ENCODE assay signal across 21 cellular contexts in the genomic region with DNA sequence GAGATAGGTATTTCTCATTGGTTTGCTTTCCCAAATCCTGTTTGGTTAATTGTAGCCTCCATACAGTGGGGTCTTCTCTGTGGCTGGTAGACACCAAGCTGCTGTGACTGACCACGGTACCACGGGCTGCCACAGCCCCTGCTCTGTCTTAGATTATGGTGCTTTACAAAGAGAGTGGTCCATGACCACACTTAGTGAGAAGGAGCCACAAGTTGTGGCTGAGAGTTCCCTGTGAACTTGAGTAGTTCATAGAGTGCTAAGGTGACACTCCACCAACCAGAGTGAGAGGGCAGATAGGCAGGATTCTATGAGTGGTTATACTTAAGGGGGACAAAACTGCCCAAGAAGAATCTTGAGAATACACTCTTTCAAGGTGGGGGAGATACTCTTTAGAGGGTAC. TPM values are rescaled to one million over a fixed set of nuclear protein-coding genes. Genes with fewer than 3 reads are reported as not detected.
DNase-seq lines count a peak whose midpoint lies in the region; ATAC-seq and TF ChIP-seq lines count a peak whose summit lies in the region.
"Had no signal": no experiment of that assay in that cellular context is flagged by ENCODE, and none has a peak within 500 bp of the region (broad histone marks: within the 10 kb centered on the region; RNA-seq: fewer than 3 reads in every experiment).

No MANE protein-coding gene starts in this region.

- peak overlapping the region; percentile 62 for H3K27ac Mint-ChIP-seq in activated CD8-positive, alpha-beta T cell treated with anti-CD3 and anti-CD28 coated beads, Interleukin-2, amount 10 ng/mL, durations not matched to agents 7 days and 5 days
- H3K27ac Mint-ChIP-seq in activated CD8-positive, alpha-beta T cell treated with anti-CD3 and anti-CD28 coated beads for 36 hours: no peak overlapping the region
- H3K27ac Mint-ChIP-seq in T-helper 17 cell: peak overlapping the region; percentile 60
- H3K27ac Mint-ChIP-seq in effector memory CD8-positive, alpha-beta T cell: peak overlapping the region; percentile 6 to 86
- H3K27ac Mint-ChIP-seq in activated T-helper 17 cell treated with anti-CD3 and anti-CD28 coated beads, Interleukin-2, amount 50 U/mL, for 72 hours: no peak overlapping the region
- H3K27ac Mint-ChIP-seq: GM23338 had no signal

- CTCF ChIA-PET in activated CD8-positive, alpha-beta T cell treated with anti-CD3 and anti-CD28 coated beads, Interleukin-2, amount 10 ng/mL, durations not matched to agents 7 days and 5 days (lab: Charles Lee): interaction anchor here (1.0 to 1.5 kb wide), 2 partner anchors 128 to 517 kb away, joined by 3 to 5 read pairs; no protein-coding TSS in a partner anchor
- CTCF ChIA-PET in activated CD8-positive, alpha-beta T cell treated with anti-CD3 and anti-CD28 coated beads for 36 hours (lab: Charles Lee): interaction anchor here (0.8 to 1.3 kb wide), 3 partner anchors 14 to 128 kb away, joined by 3 to 4 read pairs (median 4); no protein-coding TSS in a partner anchor

- TF ChIP-seq CTCF in activated CD8-positive, alpha-beta T cell treated with anti-CD3 and anti-CD28 coated beads for 36 hours (IDR thresholded peaks at IDR 0.05): no peak

- H3K4me1 ChIP-seq in skeletal muscle tissue (ENCODE audit: control insufficient read depth in 3 of 3, insufficient read depth in 3 of 3, low read length in 3 of 3) (peaks cover 30 to 48% (median 46%) of the 10 kb centered on the region in 3 donors), aorta (ENCODE audit: control insufficient read depth in 1 of 2, insufficient read depth in 2 of 2, low read length in 2 of 2) (peaks cover 0 to 2% of the 10 kb centered on the region in 2 donors)

- DNase-seq in activated CD8-positive, alpha-beta T cell treated with anti-CD3 and anti-CD28 coated beads, Interleukin-2, amount 10 ng/mL, durations not matched to agents 7 days and 5 days: no peak
- DNase-seq in activated CD8-positive, alpha-beta T cell treated with anti-CD3 and anti-CD28 coated beads for 36 hours: no peak
- DNase-seq in T-helper 17 cell (no peak), aorta (no peak)
- no peak for DNase-seq in effector memory CD8-positive, alpha-beta T cell
- DNase-seq: AML-193; DMS79; HCEC 1CT; NCI-H1105; NCI-H1694; NCI-H2081 treated with DMSO at 0.1 percent for 48 hours; NCI-H748 treated with DMSO at 0.1 percent for 48 hours; NK-92 treated with Interleukin-12 subunit alpha and Interleukin-12 subunit beta, amount 100 ng/mL, for 24 hours; Right ventricle myocardium superior had no signal

- no peak overlapping the region for H3K4me3 Mint-ChIP-seq in activated CD8-positive, alpha-beta T cell treated with anti-CD3 and anti-CD28 coated beads, Interleukin-2, amount 10 ng/mL, durations not matched to agents 7 days and 5 days
- no peak overlapping the region for H3K4me3 Mint-ChIP-seq in activated CD8-positive, alpha-beta T cell treated with anti-CD3 and anti-CD28 coated beads for 36 hours
- H3K4me3 Mint-ChIP-seq in T-helper 17 cell: no peak overlapping the region
- no peak overlapping the region for H3K4me3 Mint-ChIP-seq in effector memory CD8-positive, alpha-beta T cell
- no peak overlapping the region for H3K4me3 Mint-ChIP-seq in activated T-helper 17 cell treated with anti-CD3 and anti-CD28 coated beads, Interleukin-2, amount 50 U/mL, for 72 hours
- H3K4me3 Mint-ChIP-seq: GM23338 had no signal

- H3K36me3 ChIP-seq in skeletal muscle tissue (ENCODE audit: control insufficient read depth in 3 of 3, insufficient read depth in 3 of 3, low read length in 3 of 3) (peaks cover 23 to 37% (median 28%) of the 10 kb centered on the region in 3 donors), aorta (ENCODE audit: control insufficient read depth in 1 of 2, insufficient read depth in 2 of 2, low read length in 1 of 2) (peaks cover 7 to 16% of the 10 kb centered on the region in 2 donors)

- H3K27ac ChIP-seq in skeletal muscle tissue (ENCODE audit: low read depth, low read length) (peak overlapping the region; percentile 22), aorta (ENCODE audit: low read depth in 1 of 2, low read length in 2 of 2) (no peak overlapping the region)
- H3K27ac ChIP-seq: 22Rv1, C4-2B had no signal

- intact Hi-C loops in activated CD8-positive, alpha-beta T cell treated with anti-CD3 and anti-CD28 coated beads for 36 hours (cut with micrococcal nuclease): no loop called here
- intact Hi-C loops in aorta (cut with DNase I): no loop called here

- peak overlapping the region in 1 of 3 donors; percentile 20 for H3K9ac ChIP-seq in skeletal muscle tissue (ENCODE audit: low read depth in 1 of 3, low read length in 3 of 3)

- H3K9me3 Mint-ChIP-seq in activated CD8-positive, alpha-beta T cell treated with anti-CD3 and anti-CD28 coated beads, Interleukin-2, amount 10 ng/mL, durations not matched to agents 7 days and 5 days (ENCODE audit: insufficient read depth): no peaks in the 10 kb centered on the region
- H3K9me3 Mint-ChIP-seq in activated CD8-positive, alpha-beta T cell treated with anti-CD3 and anti-CD28 coated beads for 36 hours: no peaks in the 10 kb centered on the region
- no peaks in the 10 kb centered on the region for H3K9me3 Mint-ChIP-seq in effector memory CD8-positive, alpha-beta T cell
- no peaks in the 10 kb centered on the region for H3K9me3 Mint-ChIP-seq in activated T-helper 17 cell treated with anti-CD3 and anti-CD28 coated beads, Interleukin-2, amount 50 U/mL, for 72 hours
- H3K9me3 Mint-ChIP-seq: GM23338 had no signal

- H3K4me3 ChIP-seq in skeletal muscle tissue (ENCODE audit: low read length in 3 of 3) (peak overlapping the region in 1 of 3 donors; percentile 15), aorta (ENCODE audit: low read length in 2 of 2) (no peak overlapping the region)
- H3K4me3 ChIP-seq: GM23338, K562 had no signal

- H3K27me3 ChIP-seq in skeletal muscle tissue (ENCODE audit: control insufficient read depth in 3 of 3, insufficient read depth in 3 of 3, low read length in 3 of 3) (no peaks in the 10 kb centered on the region), aorta (ENCODE audit: control insufficient read depth in 1 of 2, insufficient read depth in 2 of 2, low read length in 1 of 2) (no peaks in the 10 kb centered on the region)

- H3K4me1 Mint-ChIP-seq in activated CD8-positive, alpha-beta T cell treated with anti-CD3 and anti-CD28 coated beads, Interleukin-2, amount 10 ng/mL, durations not matched to agents 7 days and 5 days (ENCODE audit: low read depth): peaks cover 48% of the 10 kb centered on the region
- H3K4me1 Mint-ChIP-seq in activated CD8-positive, alpha-beta T cell treated with anti-CD3 and anti-CD28 coated beads for 36 hours (ENCODE audit: low read depth): peaks cover 37% of the 10 kb centered on the region
- H3K4me1 Mint-ChIP-seq in T-helper 17 cell: peaks cover 22% of the 10 kb centered on the region
- peaks cover 25 to 28% of the 10 kb centered on the region in 2 donors for H3K4me1 Mint-ChIP-seq in effector memory CD8-positive, alpha-beta T cell (ENCODE audit: low read depth in 2 of 2)
- H3K4me1 Mint-ChIP-seq in activated T-helper 17 cell treated with anti-CD3 and anti-CD28 coated beads, Interleukin-2, amount 50 U/mL, for 72 hours: peaks cover 22% of the 10 kb centered on the region
- H3K4me1 Mint-ChIP-seq: GM23338 had no signal

- peaks cover 49% of the 10 kb centered on the region for H3K36me3 Mint-ChIP-seq in activated CD8-positive, alpha-beta T cell treated with anti-CD3 and anti-CD28 coated beads, Interleukin-2, amount 10 ng/mL, durations not matched to agents 7 days and 5 days (ENCODE audit: low read depth)
- peaks cover 33% of the 10 kb centered on the region for H3K36me3 Mint-ChIP-seq in activated CD8-positive, alpha-beta T cell treated with anti-CD3 and anti-CD28 coated beads for 36 hours (ENCODE audit: low read depth)
- peaks cover 14% of the 10 kb centered on the region for H3K36me3 Mint-ChIP-seq in T-helper 17 cell (ENCODE audit: low read depth)
- H3K36me3 Mint-ChIP-seq in effector memory CD8-positive, alpha-beta T cell (ENCODE audit: insufficient read depth): peaks cover 62% of the 10 kb centered on the region
- peaks cover 88% of the 10 kb centered on the region for H3K36me3 Mint-ChIP-seq in activated T-helper 17 cell treated with anti-CD3 and anti-CD28 coated beads, Interleukin-2, amount 50 U/mL, for 72 hours (ENCODE audit: low read depth)

- no peaks in the 10 kb centered on the region for H3K27me3 Mint-ChIP-seq in activated CD8-positive, alpha-beta T cell treated with anti-CD3 and anti-CD28 coated beads, Interleukin-2, amount 10 ng/mL, durations not matched to agents 7 days and 5 days (ENCODE audit: low read depth)
- no peaks in the 10 kb centered on the region for H3K27me3 Mint-ChIP-seq in activated CD8-positive, alpha-beta T cell treated with anti-CD3 and anti-CD28 coated beads for 36 hours
- no peaks in the 10 kb centered on the region for H3K27me3 Mint-ChIP-seq in T-helper 17 cell
- H3K27me3 Mint-ChIP-seq in effector memory CD8-positive, alpha-beta T cell: no peaks in the 10 kb centered on the region
- H3K27me3 Mint-ChIP-seq in activated T-helper 17 cell treated with anti-CD3 and anti-CD28 coated beads, Interleukin-2, amount 50 U/mL, for 72 hours: no peaks in the 10 kb centered on the region

- H3K9me3 ChIP-seq in T-helper 17 cell (ENCODE audit: control insufficient read depth, low read length, poor library complexity, severe bottlenecking) (no peaks in the 10 kb centered on the region), skeletal muscle tissue (ENCODE audit: control insufficient read depth in 3 of 3, low read length in 3 of 3) (no peaks in the 10 kb centered on the region), aorta (ENCODE audit: control insufficient read depth, low read length) (no peaks in the 10 kb centered on the region)

- WGBS in aorta, 2 donors: 94% methylated on average over 2 of the region's 2 CpGs

- POLR2A ChIA-PET in activated CD8-positive, alpha-beta T cell treated with anti-CD3 and anti-CD28 coated beads, Interleukin-2, amount 10 ng/mL, durations not matched to agents 7 days and 5 days (lab: Charles Lee): no interaction called here
- POLR2A ChIA-PET in activated CD8-positive, alpha-beta T cell treated with anti-CD3 and anti-CD28 coated beads for 36 hours (lab: Charles Lee): interaction anchor here (0.7 to 1.8 kb wide), 2 partner anchors 14 to 15 kb away, joined by 3 to 5 read pairs; no protein-coding TSS in a partner anchor

- peak; percentile 40 for ATAC-seq in activated CD8-positive, alpha-beta T cell treated with anti-CD3 and anti-CD28 coated beads, Interleukin-2, amount 10 ng/mL, durations not matched to agents 7 days and 5 days
- ATAC-seq in activated CD8-positive, alpha-beta T cell treated with anti-CD3 and anti-CD28 coated beads for 36 hours: no peak
- no peak for ATAC-seq in T-helper 17 cell
- ATAC-seq in effector memory CD8-positive, alpha-beta T cell (replicated peaks): peak; percentile 35
- ATAC-seq in aorta (ENCODE audit: low FRiP score): no peak
- no peak for ATAC-seq in activated T-helper 17 cell treated with anti-CD3 and anti-CD28 coated beads, Interleukin-2, amount 50 U/mL, for 72 hours (replicated peaks)
- ATAC-seq in HG03460 (IDR thresholded peaks at IDR 0.05; ENCODE audit: unreplicated experiment): no peak
- ATAC-seq: GM23338, K562 had no signal

RNA-seq across cellular contexts. Expression of gene ZBTB34, which starts 25.8 kb away (rescaled TPM):
- total RNA-seq in activated CD8-positive, alpha-beta T cell treated with anti-CD3 and anti-CD28 coated beads, Interleukin-2, amount 10 ng/mL, durations not matched to agents 7 days and 5 days: 1 to 10 TPM; 7.7 to 8.1 TPM
- total RNA-seq in activated CD8-positive, alpha-beta T cell treated with anti-CD3 and anti-CD28 coated beads for 36 hours: 1 to 10 TPM; 4.6 to 4.7 TPM
- 1 to 10 TPM; 5.0 to 8.2 TPM for total RNA-seq in T-helper 17 cell
- total RNA-seq in skeletal muscle tissue: 17.2 TPM
- total RNA-seq in aorta: 10 to 100 TPM; 10.5 to 12.4 TPM
- polyA plus RNA-seq in aorta: 1 to 10 TPM; 2.1 to 2.3 TPM
- total RNA-seq in activated T-helper 17 cell treated with anti-CD3 and anti-CD28 coated beads, Interleukin-2, amount 50 U/mL, for 72 hours: 1 to 10 TPM; 5.0 to 7.8 TPM

RNA-seq across cellular contexts. Expression of gene ZBTB43, which starts 29.8 kb away (rescaled TPM):
- total RNA-seq in activated CD8-positive, alpha-beta T cell treated with anti-CD3 and anti-CD28 coated beads, Interleukin-2, amount 10 ng/mL, durations not matched to agents 7 days and 5 days: 10 to 100 TPM; 13.6 to 19.1 TPM
- 10 to 100 TPM; 14.3 to 21.1 TPM for total RNA-seq in activated CD8-positive, alpha-beta T cell treated with anti-CD3 and anti-CD28 coated beads for 36 hours
- 10 to 100 TPM; 36.8 to 52.0 TPM for total RNA-seq in T-helper 17 cell
- 12.0 TPM for total RNA-seq in skeletal muscle tissue
- total RNA-seq in aorta: 10 to 100 TPM; 12.8 to 18.4 TPM
- 1 to 10 TPM in 1 of 2 donors, under 1 TPM in 1; 0.75 to 3.7 TPM for polyA plus RNA-seq in aorta
- total RNA-seq in activated T-helper 17 cell treated with anti-CD3 and anti-CD28 coated beads, Interleukin-2, amount 50 U/mL, for 72 hours: 10 to 100 TPM; 27.4 to 31.3 TPM

Comparison
In these comparisons a context has a peak if more than half of its experiments do, and no peak if none do; other contexts are left out.
1. ATAC-seq: peak in activated CD8-positive, alpha-beta T cell treated with anti-CD3 and anti-CD28 coated beads, Interleukin-2, amount 10 ng/mL, durations not matched to agents 7 days and 5 days (single experiment) and effector memory CD8-positive, alpha-beta T cell (single experiment); none in activated CD8-positive, alpha-beta T cell treated with anti-CD3 and anti-CD28 coated beads for 36 hours (single experiment), T-helper 17 cell (single experiment), aorta (single experiment), activated T-helper 17 cell treated with anti-CD3 and anti-CD28 coated beads, Interleukin-2, amount 50 U/mL, for 72 hours (single experiment) and HG03460 (single experiment).
2. H3K27ac Mint-ChIP-seq: peak in activated CD8-positive, alpha-beta T cell treated with anti-CD3 and anti-CD28 coated beads, Interleukin-2, amount 10 ng/mL, durations not matched to agents 7 days and 5 days (single experiment), T-helper 17 cell (single experiment) and effector memory CD8-positive, alpha-beta T cell (2 of 2); none in activated CD8-positive, alpha-beta T cell treated with anti-CD3 and anti-CD28 coated beads for 36 hours (single experiment) and activated T-helper 17 cell treated with anti-CD3 and anti-CD28 coated beads, Interleukin-2, amount 50 U/mL, for 72 hours (single experiment).